Comparison of ENCODE assay signal across 25 cellular contexts in the genomic region with DNA sequence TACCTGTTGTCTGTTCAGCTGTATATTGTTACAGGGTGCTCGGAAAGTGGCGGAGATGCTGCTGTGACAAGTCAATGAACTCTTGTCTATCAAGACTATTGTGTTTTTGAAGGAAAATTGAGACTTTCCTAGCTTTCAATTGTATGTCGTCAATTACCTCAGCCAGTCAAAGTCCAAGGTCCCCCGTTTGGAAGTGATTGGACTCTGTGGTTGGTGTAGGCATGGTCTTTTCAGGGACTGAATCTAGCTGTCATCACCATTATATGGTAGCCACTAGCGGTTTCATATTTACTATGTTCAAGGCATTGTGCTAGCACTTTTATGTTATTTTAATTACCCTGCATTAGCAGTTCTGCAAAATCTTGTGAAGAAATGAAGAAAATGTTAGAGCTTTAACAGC.
"Had no signal": no experiment of that assay in that cellular context is flagged by ENCODE, and none has a peak within 500 bp of the region (broad histone marks: within the 10 kb centered on the region; RNA-seq: fewer than 3 reads in every experiment).

No MANE protein-coding gene starts in this region.

- H3K9me3 Mint-ChIP-seq: activated B cell treated with CpG ODN at 0.5 μM for 24 hours; activated CD4-positive, alpha-beta memory T cell treated with anti-CD3 and anti-CD28 coated beads for 36 hours; activated naive CD4-positive, alpha-beta T cell treated with anti-CD3 and anti-CD28 coated beads, Interleukin-2, amount 50 U/mL, for 24 hours; mesothelial cell of epicardium; nephron had no signal

- DNase-seq: activated B cell treated with CpG ODN at 0.5 μM for 24 hours; activated CD4-positive, alpha-beta memory T cell treated with anti-CD3 and anti-CD28 coated beads for 36 hours; activated CD4-positive, alpha-beta T cell treated with anti-CD3 and anti-CD28 coated beads for 4 hours; activated effector memory CD4-positive, alpha-beta T cell treated with Interleukin-2 at 50 U/mL for 16 hours; aorta; brain microvascular endothelial cell; central memory CD4-positive, alpha-beta T cell; effector memory CD4-positive, alpha-beta T cell; gastrocnemius medialis; hippocampal formation; kidney glomerular epithelial cell; left ventricle myocardium inferior; mammary epithelial cell; occipital lobe; small intestine; stimulated activated CD4-positive, alpha-beta T cell treated with anti-CD3 and anti-CD28 coated beads, Interleukin-15, amount 100 ng/mL, for 24 hours; stimulated activated naive CD4-positive, alpha-beta T cell; testis; trophoblast cell; uterus had no signal

- H3K9me3 ChIP-seq: esophagus muscularis mucosa, gastrocnemius medialis, left ventricle myocardium inferior, testis, uterus had no signal

- ATAC-seq: gastrocnemius medialis, sciatic nerve had no signal

- H3K4me3 Mint-ChIP-seq: activated B cell treated with CpG ODN at 0.5 μM for 24 hours; activated CD4-positive, alpha-beta memory T cell treated with anti-CD3 and anti-CD28 coated beads for 36 hours; activated naive CD4-positive, alpha-beta T cell treated with anti-CD3 and anti-CD28 coated beads, Interleukin-2, amount 50 U/mL, for 24 hours; mesothelial cell of epicardium; nephron had no signal

- H3K36me3 ChIP-seq: uterus had no signal

- H3K27ac ChIP-seq: brain microvascular endothelial cell, esophagus muscularis mucosa, gastrocnemius medialis, left ventricle myocardium inferior, testis, uterus had no signal

- H3K4me1 Mint-ChIP-seq: activated B cell treated with CpG ODN at 0.5 μM for 24 hours, nephron had no signal

- H3K27me3 Mint-ChIP-seq: activated B cell treated with CpG ODN at 0.5 μM for 24 hours; activated CD4-positive, alpha-beta memory T cell treated with anti-CD3 and anti-CD28 coated beads for 36 hours; activated naive CD4-positive, alpha-beta T cell treated with anti-CD3 and anti-CD28 coated beads, Interleukin-2, amount 50 U/mL, for 24 hours had no signal

- H3K27me3 ChIP-seq: brain microvascular endothelial cell, esophagus muscularis mucosa, gastrocnemius medialis, testis, uterus had no signal

- H3K4me3 ChIP-seq: esophagus muscularis mucosa, gastrocnemius medialis, left ventricle myocardium inferior, testis, uterus had no signal

- H3K27ac Mint-ChIP-seq: activated B cell treated with CpG ODN at 0.5 μM for 24 hours; activated CD4-positive, alpha-beta memory T cell treated with anti-CD3 and anti-CD28 coated beads for 36 hours; activated naive CD4-positive, alpha-beta T cell treated with anti-CD3 and anti-CD28 coated beads, Interleukin-2, amount 50 U/mL, for 24 hours; mesothelial cell of epicardium; nephron had no signal

- FAIRE-seq: small intestine had no signal

- H3K4me1 ChIP-seq: esophagus muscularis mucosa, gastrocnemius medialis, testis, uterus had no signal
